Comparison of ENCODE assay signal across 9 cellular contexts in the genomic region with DNA sequence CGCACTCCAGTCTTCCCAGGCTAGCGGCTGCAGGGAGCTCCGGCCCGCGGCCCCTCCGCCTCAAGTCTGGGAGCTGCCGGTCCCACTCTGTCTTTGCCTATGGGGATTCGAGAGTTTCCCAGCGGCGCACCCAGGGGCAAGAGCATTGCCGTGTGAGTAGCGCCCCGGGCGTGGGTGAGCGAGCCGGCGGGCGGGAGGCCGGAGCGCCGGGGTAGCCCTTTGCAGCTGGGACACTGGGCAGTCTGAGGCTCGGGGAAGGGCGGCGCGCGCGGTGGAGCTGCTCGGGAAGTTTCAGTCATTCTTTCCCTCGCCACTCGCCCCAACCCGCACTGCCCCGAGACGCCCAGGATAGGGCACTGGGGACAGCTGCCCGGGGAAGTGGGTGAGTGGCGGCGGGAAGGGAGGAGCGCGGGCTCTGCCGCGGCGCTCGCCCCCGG. TPM values are rescaled to one million over a fixed set of nuclear protein-coding genes. Genes with fewer than 3 reads are reported as not detected.
DNase-seq lines count a peak whose midpoint lies in the region; ATAC-seq and TF ChIP-seq lines count a peak whose summit lies in the region.
"Had no signal": no experiment of that assay in that cellular context is flagged by ENCODE, and none has a peak within 500 bp of the region (broad histone marks: within the 10 kb centered on the region; RNA-seq: fewer than 3 reads in every experiment).

No MANE protein-coding gene starts in this region.

- ATAC-seq in HG02610 (IDR thresholded peaks at IDR 0.05; ENCODE audit: unreplicated experiment): no peak
- no peak for ATAC-seq in HG03460 (IDR thresholded peaks at IDR 0.05; ENCODE audit: unreplicated experiment)

- peak overlapping the region; percentile 80 for H3K4me2 ChIP-seq in mesendoderm (ENCODE audit: low read length)

- H3K9me3 Mint-ChIP-seq in endodermal cell: no peaks in the 10 kb centered on the region
- H3K9me3 Mint-ChIP-seq in activated CD4-positive, alpha-beta memory T cell treated with anti-CD3 and anti-CD28 coated beads, Interleukin-2, amount 10 ng/mL, durations not matched to agents 7 days and 5 days: no peaks in the 10 kb centered on the region

- H3K4ac ChIP-seq in mesendoderm (ENCODE audit: low read depth, low read length): no peak overlapping the region

- no peaks in the 10 kb centered on the region for H3K36me3 ChIP-seq in endodermal cell (ENCODE audit: control insufficient read depth, insufficient read depth, low read length)
- H3K36me3 ChIP-seq in mesendoderm (ENCODE audit: control insufficient read depth, insufficient read depth, low read length): no peaks in the 10 kb centered on the region

- POLR2A ChIA-PET in activated CD4-positive, alpha-beta memory T cell treated with anti-CD3 and anti-CD28 coated beads, Interleukin-2, amount 10 ng/mL, durations not matched to agents 7 days and 5 days (lab: Charles Lee): no interaction called here

- no peak overlapping the region for H2AK5ac ChIP-seq in mesendoderm (ENCODE audit: low read length)

- DNase-seq in NCI-H2227 (lab: John Stamatoyannopoulos, UW; ENCODE audit: unreplicated experiment): peak; percentile 81
- peak; percentile 82 for DNase-seq in endodermal cell
- peak; percentile 43 for DNase-seq in mesendoderm
- no peak for DNase-seq in activated CD4-positive, alpha-beta memory T cell treated with anti-CD3 and anti-CD28 coated beads, Interleukin-2, amount 10 ng/mL, durations not matched to agents 7 days and 5 days
- DNase-seq in EL: no peak

- H3K18ac ChIP-seq in mesendoderm (ENCODE audit: low read length): no peak overlapping the region

- CTCF ChIA-PET in activated CD4-positive, alpha-beta memory T cell treated with anti-CD3 and anti-CD28 coated beads, Interleukin-2, amount 10 ng/mL, durations not matched to agents 7 days and 5 days (lab: Charles Lee): interaction anchor here (0.6 to 1.0 kb wide), 2 partner anchors 397 to 464 kb away, joined by 3 read pairs; no protein-coding TSS in a partner anchor

- peak overlapping the region; percentile 84 for H3K4me3 ChIP-seq in endodermal cell (ENCODE audit: low read length)
- no peak overlapping the region for H3K4me3 ChIP-seq in mesendoderm (ENCODE audit: low read length)

- H3K56ac ChIP-seq in mesendoderm (ENCODE audit: low read length): peak overlapping the region; percentile 81

- H3K4me1 Mint-ChIP-seq in endodermal cell: peaks cover 6% of the 10 kb centered on the region
- H3K4me1 Mint-ChIP-seq in activated CD4-positive, alpha-beta memory T cell treated with anti-CD3 and anti-CD28 coated beads, Interleukin-2, amount 10 ng/mL, durations not matched to agents 7 days and 5 days: peaks cover 5% of the 10 kb centered on the region

- TF ChIP-seq CTCF in C4-2B (conservative IDR thresholded peaks at IDR 0.05) (0 out of 2 replicates have a peak, but pooled peaks have one; percentile 24), endodermal cell (conservative IDR thresholded peaks at IDR 0.05) (no peak)

- no peak overlapping the region for H4K8ac ChIP-seq in mesendoderm (ENCODE audit: low read depth, low read length)

- no peaks in the 10 kb centered on the region for H3K79me1 ChIP-seq in mesendoderm (ENCODE audit: low read length)

- peak overlapping the region; percentile 74 for H3K4me3 Mint-ChIP-seq in endodermal cell
- H3K4me3 Mint-ChIP-seq in activated CD4-positive, alpha-beta memory T cell treated with anti-CD3 and anti-CD28 coated beads, Interleukin-2, amount 10 ng/mL, durations not matched to agents 7 days and 5 days: no peak overlapping the region

- H4K5ac ChIP-seq in mesendoderm (ENCODE audit: low read length): no peak overlapping the region

- peaks cover 4% of the 10 kb centered on the region for H3K36me3 Mint-ChIP-seq in endodermal cell (ENCODE audit: low read depth)
- peaks cover 4% of the 10 kb centered on the region for H3K36me3 Mint-ChIP-seq in activated CD4-positive, alpha-beta memory T cell treated with anti-CD3 and anti-CD28 coated beads, Interleukin-2, amount 10 ng/mL, durations not matched to agents 7 days and 5 days (ENCODE audit: low read depth)
- H3K36me3 Mint-ChIP-seq: CD4-positive, CD25-positive, alpha-beta regulatory T cell had no signal

- no peak overlapping the region for H2BK15ac ChIP-seq in mesendoderm (replicated peaks; ENCODE audit: low read depth)

- peak overlapping the region; percentile 24 for H3K9ac ChIP-seq in endodermal cell (ENCODE audit: extremely low read depth, low read length, poor library complexity, severe bottlenecking)
- peak overlapping the region; percentile 60 for H3K9ac ChIP-seq in mesendoderm (ENCODE audit: low read length)

- H3K27ac Mint-ChIP-seq in endodermal cell: no peak overlapping the region
- no peak overlapping the region for H3K27ac Mint-ChIP-seq in activated CD4-positive, alpha-beta memory T cell treated with anti-CD3 and anti-CD28 coated beads, Interleukin-2, amount 10 ng/mL, durations not matched to agents 7 days and 5 days
- H3K27ac Mint-ChIP-seq: CD4-positive, CD25-positive, alpha-beta regulatory T cell had no signal

- H3K27me3 ChIP-seq in endodermal cell (ENCODE audit: control insufficient read depth, insufficient read depth, low read length, poor library complexity, severe bottlenecking): peaks cover 55% of the 10 kb centered on the region
- H3K27me3 ChIP-seq in mesendoderm (ENCODE audit: insufficient read depth, low read length, poor library complexity): peaks cover 12% of the 10 kb centered on the region

- 0% methylated on average over 3 to 43 of the region's 43 CpGs for WGBS in endodermal cell (ENCODE audit: insufficient coverage in 1 of 2, insufficient read length in 1 of 2), 2 experiments
- WGBS in mesendoderm (ENCODE audit: extremely low coverage, insufficient coverage, low lambda C conversion rate): no CpG with 5 or more reads among the region's 43 CpGs

- H2BK120ac ChIP-seq in mesendoderm (ENCODE audit: low read depth, low read length): no peak overlapping the region

- H3K4me1 ChIP-seq in endodermal cell (ENCODE audit: control insufficient read depth, insufficient read depth, low read length) (no peaks in the 10 kb centered on the region), mesendoderm (ENCODE audit: control insufficient read depth, low read depth, low read length) (no peaks in the 10 kb centered on the region)

- H2BK5ac ChIP-seq in mesendoderm (ENCODE audit: low read length): no peak overlapping the region

- H3K79me2 ChIP-seq in mesendoderm (ENCODE audit: control insufficient read depth, insufficient read depth, low read length): no peaks in the 10 kb centered on the region

- H3K27ac ChIP-seq in C4-2B (no peak overlapping the region), endodermal cell (ENCODE audit: low read depth, low read length) (no peak overlapping the region), mesendoderm (ENCODE audit: low read depth, low read length) (no peak overlapping the region)

- peaks cover 67% of the 10 kb centered on the region for H3K27me3 Mint-ChIP-seq in endodermal cell (ENCODE audit: insufficient read depth)
- peaks cover 50% of the 10 kb centered on the region for H3K27me3 Mint-ChIP-seq in activated CD4-positive, alpha-beta memory T cell treated with anti-CD3 and anti-CD28 coated beads, Interleukin-2, amount 10 ng/mL, durations not matched to agents 7 days and 5 days

- H3K9me3 ChIP-seq in endodermal cell (ENCODE audit: control insufficient read depth, low read length): no peaks in the 10 kb centered on the region

- no peak overlapping the region for H3K23ac ChIP-seq in mesendoderm (ENCODE audit: low read length)

RNA-seq across cellular contexts. Expression of a gene that starts 0.5 kb away (rescaled TPM):
- total RNA-seq in endodermal cell: 10 to 100 TPM; 14.4 to 14.8 TPM
- 4.0 TPM for polyA plus RNA-seq in endodermal cell (2013, experiment 1 of 2)
- polyA plus RNA-seq in endodermal cell (2013, experiment 2 of 2): 3.8 TPM
- polyA plus RNA-seq in mesendoderm (2013, experiment 1 of 2): 0.97 TPM
- polyA plus RNA-seq in mesendoderm (2013, experiment 2 of 2): 0.92 TPM
- total RNA-seq in activated CD4-positive, alpha-beta memory T cell treated with anti-CD3 and anti-CD28 coated beads, Interleukin-2, amount 10 ng/mL, durations not matched to agents 7 days and 5 days: 10 to 100 TPM; 10.7 to 11.3 TPM

Comparison
In these comparisons a context has a peak if more than half of its experiments do, and no peak if none do; other contexts are left out.
1. DNase-seq: peak in NCI-H2227 (single experiment), endodermal cell (single experiment) and mesendoderm (single experiment); none in activated CD4-positive, alpha-beta memory T cell treated with anti-CD3 and anti-CD28 coated beads, Interleukin-2, amount 10 ng/mL, durations not matched to agents 7 days and 5 days (single experiment) and EL (single experiment).